20 cellular contexts compared by ENCODE assay signal in the genomic region with DNA sequence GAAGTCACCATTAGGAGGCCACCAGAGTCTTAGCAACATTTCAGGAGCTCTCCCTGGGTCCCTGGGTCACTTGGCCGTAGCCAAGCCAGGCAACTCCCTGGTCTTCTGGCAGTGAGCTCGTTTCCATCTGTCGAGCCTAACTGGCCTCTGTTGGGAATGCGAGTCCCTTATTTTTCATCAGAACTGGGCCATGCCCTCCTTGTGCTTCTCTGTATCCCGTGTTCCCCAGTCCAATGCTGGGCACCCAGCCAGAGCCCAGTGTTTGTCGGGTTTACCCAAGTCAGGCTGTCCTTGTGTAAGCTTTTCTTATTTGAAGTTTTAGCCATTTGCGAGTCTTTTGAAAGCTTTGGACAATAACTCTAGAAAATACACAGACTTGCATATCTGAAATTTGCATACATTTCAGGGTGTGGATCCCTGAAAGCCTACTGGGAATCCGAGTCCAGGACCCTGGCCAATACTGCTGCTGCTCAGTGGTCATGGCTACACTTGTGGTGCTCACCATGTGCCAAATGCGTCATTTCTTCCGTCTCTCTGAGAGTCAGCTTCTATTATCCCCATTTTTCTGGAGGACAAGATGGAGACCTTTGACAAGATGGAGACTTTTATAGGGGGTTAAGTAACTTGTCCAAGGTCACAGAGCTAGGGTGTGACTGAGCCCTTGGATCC.
A peak's percentile ranks its signal among the peaks of the same experiment; 100 is the strongest.
DNase-seq lines count a peak whose midpoint lies in the region; ATAC-seq and TF ChIP-seq lines count a peak whose summit lies in the region.
"Had no signal": no experiment of that assay in that cellular context is flagged by ENCODE, and none has a peak within 500 bp of the region (broad histone marks: within the 10 kb centered on the region; RNA-seq: fewer than 3 reads in every experiment).

No MANE protein-coding gene starts in this region.

- TF ChIP-seq POLR2A in gastroesophageal sphincter (IDR thresholded peaks at IDR 0.05) = no peak

- no peak for TF ChIP-seq EP300 in gastroesophageal sphincter (IDR thresholded peaks at IDR 0.05)

- intact Hi-C loops in activated CD4-positive, alpha-beta T cell treated with anti-CD3 and anti-CD28 coated beads, Interleukin-2, amount 10 ng/mL, durations not matched to agents 24 days and 14 days (cut with micrococcal nuclease) = loop anchor here (10.0 kb wide), 1 partner anchor 495 kb away; the partner anchor contains the start of gene NLK

- no peak overlapping the region for H3K27ac ChIP-seq in gastroesophageal sphincter
- peak overlapping the region; percentile 59 for H3K27ac ChIP-seq in subcutaneous abdominal adipose tissue (ENCODE audit: low read depth, low read length)
- H3K27ac ChIP-seq: left lung had no signal

- H3K4me1 ChIP-seq in gastroesophageal sphincter = peaks cover 0 to 35% (median 15%) of the 10 kb centered on the region in 3 donors
- H3K4me1 ChIP-seq in subcutaneous abdominal adipose tissue (ENCODE audit: control insufficient read depth in 5 of 5, insufficient read depth in 5 of 5, low read length in 5 of 5) = peaks cover 10 to 61% (median 52%) of the 10 kb centered on the region in 5 donors

- DNase-seq in amygdala (lab: John Stamatoyannopoulos, UW) (peak in 46 of 56 donors; percentile 9 to 82 (median 52)), medulla oblongata (ENCODE audit: extremely low spot score) (peak; percentile 85), KG1 (lab: John Stamatoyannopoulos, UW) (no peak), NCI-H1930 (lab: John Stamatoyannopoulos, UW) (no peak)
- no peak for DNase-seq in activated CD4-positive, alpha-beta T cell treated with anti-CD3 and anti-CD28 coated beads, Interleukin-2, amount 10 ng/mL, durations not matched to agents 24 days and 14 days
- DNase-seq: activated effector memory CD4-positive, alpha-beta T cell treated with Interleukin-2 at 50 U/mL for 16 hours; activated naive CD8-positive, alpha-beta T cell treated with anti-CD3 and anti-CD28 coated beads, Interleukin-2, amount 50 U/mL, for 24 hours; CD4-positive, alpha-beta memory T cell; DMS79; left lung; MG63; NCI-H1436 treated with DMSO at 0.1 percent for 48 hours; NCI-H526 treated with DMSO at 0.1 percent for 48 hours; SW 1271 had no signal

- 56 to 75% methylated on average over 9 to 10 of the region's 10 CpGs for WGBS in gastroesophageal sphincter (ENCODE audit: low coverage in 1 of 2), 2 donors

- H3K4me3 ChIP-seq in gastroesophageal sphincter (no peak overlapping the region), subcutaneous abdominal adipose tissue (ENCODE audit: low read depth in 1 of 5, low read length in 5 of 5) (no peak overlapping the region)
- H3K4me3 ChIP-seq: GM23338, left lung, MG63 had no signal

- H3K36me3 Mint-ChIP-seq in activated CD4-positive, alpha-beta T cell treated with anti-CD3 and anti-CD28 coated beads, Interleukin-2, amount 10 ng/mL, durations not matched to agents 24 days and 14 days (ENCODE audit: low read depth) = peaks cover 25% of the 10 kb centered on the region

- H3K36me3 ChIP-seq in gastroesophageal sphincter = peaks cover 0 to 4% of the 10 kb centered on the region in 2 donors
- H3K36me3 ChIP-seq in subcutaneous abdominal adipose tissue (ENCODE audit: control insufficient read depth in 5 of 5, insufficient read depth in 5 of 5, low read length in 5 of 5) = no peaks in the 10 kb centered on the region
- H3K36me3 ChIP-seq: left lung, MG63 had no signal

- H3K27me3 Mint-ChIP-seq in activated CD4-positive, alpha-beta T cell treated with anti-CD3 and anti-CD28 coated beads, Interleukin-2, amount 10 ng/mL, durations not matched to agents 24 days and 14 days = peaks cover 3% of the 10 kb centered on the region
- H3K27me3 Mint-ChIP-seq: CD4-positive, alpha-beta memory T cell had no signal

- H3K4me3 Mint-ChIP-seq in activated CD4-positive, alpha-beta T cell treated with anti-CD3 and anti-CD28 coated beads, Interleukin-2, amount 10 ng/mL, durations not matched to agents 24 days and 14 days = no peak overlapping the region
- H3K4me3 Mint-ChIP-seq: activated naive CD8-positive, alpha-beta T cell treated with anti-CD3 and anti-CD28 coated beads, Interleukin-2, amount 50 U/mL, for 24 hours; GM23338; IgD-negative memory B cell; stimulated activated effector memory CD8-positive, alpha-beta T cell treated with anti-CD3 and anti-CD28 coated beads, Interleukin-12 subunit alpha, Interleukin-12 subunit beta, amount 100 ng/mL, for 72 hours had no signal

- H3K9me3 Mint-ChIP-seq in activated CD4-positive, alpha-beta T cell treated with anti-CD3 and anti-CD28 coated beads, Interleukin-2, amount 10 ng/mL, durations not matched to agents 24 days and 14 days = no peaks in the 10 kb centered on the region
- H3K9me3 Mint-ChIP-seq: CD4-positive, alpha-beta memory T cell; GM23338; IgD-negative memory B cell; stimulated activated effector memory CD8-positive, alpha-beta T cell treated with anti-CD3 and anti-CD28 coated beads, Interleukin-12 subunit alpha, Interleukin-12 subunit beta, amount 100 ng/mL, for 72 hours had no signal

- no peak for TF ChIP-seq CTCF in gastroesophageal sphincter (IDR thresholded peaks at IDR 0.05)

- peaks cover 57% of the 10 kb centered on the region for H3K4me1 Mint-ChIP-seq in activated CD4-positive, alpha-beta T cell treated with anti-CD3 and anti-CD28 coated beads, Interleukin-2, amount 10 ng/mL, durations not matched to agents 24 days and 14 days

- H3K9ac ChIP-seq in subcutaneous abdominal adipose tissue (ENCODE audit: low read length in 5 of 5) = no peak overlapping the region

- ATAC-seq in gastroesophageal sphincter = peak; percentile 8
- ATAC-seq in HG03095 (IDR thresholded peaks at IDR 0.05; ENCODE audit: unreplicated experiment) = no peak
- ATAC-seq: activated naive CD8-positive, alpha-beta T cell treated with anti-CD3 and anti-CD28 coated beads, Interleukin-2, amount 50 U/mL, for 24 hours; GM23338; left lung; stimulated activated effector memory CD8-positive, alpha-beta T cell treated with anti-CD3 and anti-CD28 coated beads, Interleukin-12 subunit alpha, Interleukin-12 subunit beta, amount 100 ng/mL, for 72 hours had no signal

- no peak overlapping the region for H3K27ac Mint-ChIP-seq in activated CD4-positive, alpha-beta T cell treated with anti-CD3 and anti-CD28 coated beads, Interleukin-2, amount 10 ng/mL, durations not matched to agents 24 days and 14 days
- H3K27ac Mint-ChIP-seq: activated naive CD8-positive, alpha-beta T cell treated with anti-CD3 and anti-CD28 coated beads, Interleukin-2, amount 50 U/mL, for 24 hours; GM23338; IgD-negative memory B cell; stimulated activated effector memory CD8-positive, alpha-beta T cell treated with anti-CD3 and anti-CD28 coated beads, Interleukin-12 subunit alpha, Interleukin-12 subunit beta, amount 100 ng/mL, for 72 hours had no signal

- H3K9me3 ChIP-seq in gastroesophageal sphincter (no peaks in the 10 kb centered on the region), subcutaneous abdominal adipose tissue (ENCODE audit: control insufficient read depth in 5 of 5, low read length in 5 of 5) (no peaks in the 10 kb centered on the region)
- H3K9me3 ChIP-seq: left lung, MG63 had no signal

- H3K27me3 ChIP-seq in gastroesophageal sphincter (no peaks in the 10 kb centered on the region), subcutaneous abdominal adipose tissue (ENCODE audit: control insufficient read depth in 5 of 5, insufficient read depth in 4 of 5, low read length in 5 of 5) (no peaks in the 10 kb centered on the region)
- H3K27me3 ChIP-seq: left lung, MG63 had no signal

Comparison
In these comparisons a context has a peak if more than half of its experiments do, and no peak if none do; other contexts are left out.
1. DNase-seq: peak in amygdala (46 of 56) and medulla oblongata (single experiment); none in KG1 (single experiment), activated CD4-positive, alpha-beta T cell treated with anti-CD3 and anti-CD28 coated beads, Interleukin-2, amount 10 ng/mL, durations not matched to agents 24 days and 14 days (single experiment) and NCI-H1930 (0 of 2).